Comparison of ENCODE assay signal across 34 cellular contexts in the genomic region with DNA sequence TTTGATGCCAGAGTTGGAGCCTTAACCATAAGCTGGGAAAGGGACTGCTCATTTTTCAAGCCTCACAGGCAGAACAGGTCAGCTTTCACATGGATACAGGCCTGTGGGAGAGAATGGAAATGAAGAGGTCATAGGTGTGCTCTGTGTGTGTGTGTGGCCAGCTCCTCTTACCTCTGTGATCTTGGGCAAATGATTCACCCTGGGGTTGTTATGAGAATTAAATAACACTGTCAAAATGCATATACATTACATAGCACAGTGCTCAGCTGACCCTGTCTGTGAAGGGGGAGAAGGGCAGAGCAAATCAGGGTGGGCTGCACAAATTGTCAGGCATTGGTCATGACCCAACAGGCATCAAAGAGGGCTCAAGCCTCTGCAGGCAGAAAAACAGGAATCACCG.
"Had no signal": no experiment of that assay in that cellular context is flagged by ENCODE, and none has a peak within 500 bp of the region (broad histone marks: within the 10 kb centered on the region; RNA-seq: fewer than 3 reads in every experiment).

No MANE protein-coding gene starts in this region.

- ATAC-seq: activated CD4-positive, alpha-beta T cell treated with anti-CD3 and anti-CD28 coated beads for 36 hours; activated CD4-positive, CD25-positive, alpha-beta regulatory T cell treated with anti-CD3 and anti-CD28 coated beads, Interleukin-2, amount 50 U/mL, for 24 hours; activated CD8-positive, alpha-beta memory T cell treated with anti-CD3 and anti-CD28 coated beads, Interleukin-2, amount 10 ng/mL, durations not matched to agents 7 days and 5 days; activated CD8-positive, alpha-beta T cell treated with anti-CD3 and anti-CD28 coated beads, Interleukin-2, amount 10 ng/mL, durations not matched to agents 7 days and 5 days; effector memory CD8-positive, alpha-beta T cell; gastroesophageal sphincter; T-helper 17 cell had no signal

- H3K27ac ChIP-seq: brain microvascular endothelial cell, coronary artery, esophagus squamous epithelium, gastroesophageal sphincter, WERI-Rb-1 had no signal

- FAIRE-seq: astrocyte, bronchial epithelial cell had no signal

- H3K4me3 ChIP-seq: coronary artery, esophagus squamous epithelium, gastroesophageal sphincter had no signal

- H3K9me3 ChIP-seq: esophagus squamous epithelium, gastroesophageal sphincter had no signal

- H3K36me3 Mint-ChIP-seq: activated CD4-positive, alpha-beta memory T cell treated with anti-CD3 and anti-CD28 coated beads for 36 hours; activated CD8-positive, alpha-beta memory T cell treated with anti-CD3 and anti-CD28 coated beads, Interleukin-2, amount 10 ng/mL, durations not matched to agents 7 days and 5 days; activated naive CD4-positive, alpha-beta T cell treated with anti-CD3 and anti-CD28 coated beads, Interleukin-2, amount 50 U/mL, for 24 hours; activated naive CD8-positive, alpha-beta T cell treated with anti-CD3 and anti-CD28 coated beads, Interleukin-2, amount 10 ng/mL, durations not matched to agents 7 days and 5 days had no signal

- H3K27me3 ChIP-seq: brain microvascular endothelial cell, esophagus squamous epithelium, gastroesophageal sphincter had no signal

- H3K9me3 Mint-ChIP-seq: activated B cell treated with CpG ODN at 0.5 μM for 24 hours; activated CD4-positive, alpha-beta memory T cell treated with anti-CD3 and anti-CD28 coated beads for 36 hours; activated CD4-positive, alpha-beta T cell treated with anti-CD3 and anti-CD28 coated beads, Interleukin-2, amount 10 ng/mL, durations not matched to agents 24 days and 14 days; activated naive CD4-positive, alpha-beta T cell treated with anti-CD3 and anti-CD28 coated beads for 36 hours; activated naive CD4-positive, alpha-beta T cell treated with anti-CD3 and anti-CD28 coated beads, Interleukin-2, amount 50 U/mL, for 24 hours; activated naive CD8-positive, alpha-beta T cell treated with anti-CD3 and anti-CD28 coated beads, Interleukin-2, amount 10 ng/mL, durations not matched to agents 7 days and 5 days; activated T-helper 1 cell treated with anti-CD3 and anti-CD28 coated beads, Interleukin-12 subunit alpha, Interleukin-12 subunit beta, Interleukin-2, Interleukin-4 antibody, amounts not matched to agents 30 ng/mL and 10 ng/mL and 1 ng/mL, durations not matched to agents 14 hours and 24 hours and 36 hours; activated T-helper 2 cell treated with anti-CD3 and anti-CD28 coated beads, Interferon-gamma antibody, Interleukin-2, Interleukin-4, amounts not matched to agents 10 μg/mL and 5 μg/mL and 100 μg/mL, durations not matched to agents 14 hours and 24 hours and 36 hours; central memory CD8-positive, alpha-beta T cell; T-helper 2 cell treated with Interferon-gamma antibody and Interleukin-4, amounts not matched to agents 5 μg/mL and 100 μg/mL, for 36 hours had no signal

- H3K36me3 ChIP-seq: brain microvascular endothelial cell, gastroesophageal sphincter, WERI-Rb-1 had no signal

- DNase-seq: activated B cell treated with CpG ODN at 0.5 μM for 24 hours; activated CD4-positive, alpha-beta memory T cell treated with anti-CD3 and anti-CD28 coated beads for 36 hours; activated CD4-positive, alpha-beta T cell treated with anti-CD3 and anti-CD28 coated beads for 36 hours; activated CD4-positive, alpha-beta T cell treated with anti-CD3 and anti-CD28 coated beads, Interleukin-2, amount 10 ng/mL, durations not matched to agents 24 days and 14 days; activated CD8-positive, alpha-beta memory T cell treated with anti-CD3 and anti-CD28 coated beads, Interleukin-2, amount 10 ng/mL, durations not matched to agents 7 days and 5 days; activated CD8-positive, alpha-beta memory T cell treated with anti-CD3 and anti-CD28 coated beads, Interleukin-2, amount 50 U/mL, for 4 hours; activated CD8-positive, alpha-beta T cell treated with anti-CD3 and anti-CD28 coated beads, Interleukin-2, amount 10 ng/mL, durations not matched to agents 7 days and 5 days; activated effector memory CD4-positive, alpha-beta T cell treated with anti-CD3 and anti-CD28 coated beads, Interleukin-2, amount 50 U/mL, for 16 hours; activated naive CD4-positive, alpha-beta T cell treated with anti-CD3 and anti-CD28 coated beads for 36 hours; activated naive CD8-positive, alpha-beta T cell treated with anti-CD3 and anti-CD28 coated beads, Interleukin-2, amount 10 ng/mL, durations not matched to agents 7 days and 5 days; activated T-cell treated with anti-CD3 and anti-CD28 coated beads, Interleukin-2, amount 50 U/mL, for 1 hour; activated T-cell treated with anti-CD3 and anti-CD28 coated beads, Interleukin-2, amount 50 U/mL, for 48 hours; anterior cingulate cortex; brain microvascular endothelial cell; dermis blood vessel endothelial cell; effector CD4-positive, alpha-beta T cell; effector memory CD8-positive, alpha-beta T cell; erythroblast; esophagus squamous epithelium; foreskin melanocyte; T-helper 1 cell; T-helper 17 cell; T1000; WERI-Rb-1 had no signal

- H3K27me3 Mint-ChIP-seq: activated B cell treated with CpG ODN at 0.5 μM for 24 hours; activated CD4-positive, alpha-beta memory T cell treated with anti-CD3 and anti-CD28 coated beads for 36 hours; central memory CD8-positive, alpha-beta T cell had no signal

- H3K4me1 ChIP-seq: esophagus squamous epithelium had no signal

- H3K4me1 Mint-ChIP-seq: activated B cell treated with CpG ODN at 0.5 μM for 24 hours; activated CD4-positive, alpha-beta T cell treated with anti-CD3 and anti-CD28 coated beads for 36 hours; activated CD4-positive, alpha-beta T cell treated with anti-CD3 and anti-CD28 coated beads, Interleukin-2, amount 10 ng/mL, durations not matched to agents 24 days and 14 days; activated CD8-positive, alpha-beta memory T cell treated with anti-CD3 and anti-CD28 coated beads, Interleukin-2, amount 10 ng/mL, durations not matched to agents 7 days and 5 days; activated naive CD4-positive, alpha-beta T cell treated with anti-CD3 and anti-CD28 coated beads, Interleukin-2, amount 50 U/mL, for 24 hours; activated naive CD8-positive, alpha-beta T cell treated with anti-CD3 and anti-CD28 coated beads, Interleukin-2, amount 10 ng/mL, durations not matched to agents 7 days and 5 days had no signal

- H3K27ac Mint-ChIP-seq: activated B cell treated with CpG ODN at 0.5 μM for 24 hours; activated CD4-positive, alpha-beta memory T cell treated with anti-CD3 and anti-CD28 coated beads for 36 hours; activated CD4-positive, alpha-beta T cell treated with anti-CD3 and anti-CD28 coated beads for 36 hours; activated CD4-positive, alpha-beta T cell treated with anti-CD3 and anti-CD28 coated beads, Interleukin-2, amount 10 ng/mL, durations not matched to agents 24 days and 14 days; activated CD8-positive, alpha-beta memory T cell treated with anti-CD3 and anti-CD28 coated beads, Interleukin-2, amount 10 ng/mL, durations not matched to agents 7 days and 5 days; activated CD8-positive, alpha-beta T cell treated with anti-CD3 and anti-CD28 coated beads, Interleukin-2, amount 10 ng/mL, durations not matched to agents 7 days and 5 days; activated naive CD4-positive, alpha-beta T cell treated with anti-CD3 and anti-CD28 coated beads for 36 hours; activated naive CD4-positive, alpha-beta T cell treated with anti-CD3 and anti-CD28 coated beads, Interleukin-2, amount 50 U/mL, for 24 hours; activated naive CD8-positive, alpha-beta T cell treated with anti-CD3 and anti-CD28 coated beads, Interleukin-2, amount 10 ng/mL, durations not matched to agents 7 days and 5 days; activated T-helper 1 cell treated with anti-CD3 and anti-CD28 coated beads, Interleukin-12 subunit alpha, Interleukin-12 subunit beta, Interleukin-2, Interleukin-4 antibody, amounts not matched to agents 30 ng/mL and 10 ng/mL and 1 ng/mL, durations not matched to agents 14 hours and 24 hours and 36 hours; activated T-helper 2 cell treated with anti-CD3 and anti-CD28 coated beads, Interferon-gamma antibody, Interleukin-2, Interleukin-4, amounts not matched to agents 10 μg/mL and 5 μg/mL and 100 μg/mL, durations not matched to agents 14 hours and 24 hours and 36 hours; effector memory CD8-positive, alpha-beta T cell; T-helper 17 cell; T-helper 2 cell treated with Interferon-gamma antibody and Interleukin-4, amounts not matched to agents 5 μg/mL and 100 μg/mL, for 36 hours had no signal

- H3K4me3 Mint-ChIP-seq: activated B cell treated with CpG ODN at 0.5 μM for 24 hours; activated CD4-positive, alpha-beta memory T cell treated with anti-CD3 and anti-CD28 coated beads for 36 hours; activated CD4-positive, alpha-beta T cell treated with anti-CD3 and anti-CD28 coated beads for 36 hours; activated CD4-positive, alpha-beta T cell treated with anti-CD3 and anti-CD28 coated beads, Interleukin-2, amount 10 ng/mL, durations not matched to agents 24 days and 14 days; activated CD8-positive, alpha-beta memory T cell treated with anti-CD3 and anti-CD28 coated beads, Interleukin-2, amount 10 ng/mL, durations not matched to agents 7 days and 5 days; activated CD8-positive, alpha-beta T cell treated with anti-CD3 and anti-CD28 coated beads, Interleukin-2, amount 10 ng/mL, durations not matched to agents 7 days and 5 days; activated naive CD4-positive, alpha-beta T cell treated with anti-CD3 and anti-CD28 coated beads for 36 hours; activated naive CD4-positive, alpha-beta T cell treated with anti-CD3 and anti-CD28 coated beads, Interleukin-2, amount 50 U/mL, for 24 hours; activated naive CD8-positive, alpha-beta T cell treated with anti-CD3 and anti-CD28 coated beads, Interleukin-2, amount 10 ng/mL, durations not matched to agents 7 days and 5 days; activated T-helper 1 cell treated with anti-CD3 and anti-CD28 coated beads, Interleukin-12 subunit alpha, Interleukin-12 subunit beta, Interleukin-2, Interleukin-4 antibody, amounts not matched to agents 30 ng/mL and 10 ng/mL and 1 ng/mL, durations not matched to agents 14 hours and 24 hours and 36 hours; central memory CD8-positive, alpha-beta T cell; effector memory CD8-positive, alpha-beta T cell; T-helper 17 cell; T-helper 2 cell treated with Interferon-gamma antibody and Interleukin-4, amounts not matched to agents 5 μg/mL and 100 μg/mL, for 36 hours had no signal
